ENCODE assay signal across 8 cellular contexts in genomic region chr5:172659909-172660628, GRCh38. TPM values are rescaled to one million over a fixed set of nuclear protein-coding genes. Genes with fewer than 3 reads are reported as not detected.
A peak's percentile ranks its signal among the peaks of the same experiment; 100 is the strongest.
DNase-seq lines count a peak whose midpoint lies in the region; TF ChIP-seq lines count a peak whose summit lies in the region.

No MANE protein-coding gene starts in this region.

- no peak overlapping the region for H3K9ac ChIP-seq in liver (ENCODE audit: low read depth in 1 of 2, low read length in 2 of 2)

- TF ChIP-seq POLR2A in suprapubic skin (IDR thresholded peaks at IDR 0.05) = no peak

- H3K4me1 ChIP-seq in liver (ENCODE audit: control insufficient read depth in 4 of 4, insufficient read depth in 4 of 4, low read length in 3 of 4) = peaks cover 9 to 30% (median 27%) of the 10 kb centered on the region in 4 donors
- H3K4me1 ChIP-seq in suprapubic skin = peaks cover 34% of the 10 kb centered on the region

- TF ChIP-seq CTCF in liver (IDR thresholded peaks at IDR 0.05; ENCODE audit: low read depth, low read length, missing input control) (peak; percentile 6), suprapubic skin (IDR thresholded peaks at IDR 0.05) (no peak)

- H3K9me3 ChIP-seq in liver (ENCODE audit: control insufficient read depth in 4 of 4, low read length in 3 of 4) (peaks cover 0 to 3% (median 0%) of the 10 kb centered on the region in 4 donors), suprapubic skin (no peaks in the 10 kb centered on the region)

- no peaks in the 10 kb centered on the region for H3K27me3 ChIP-seq in liver (ENCODE audit: control insufficient read depth in 4 of 4, insufficient read depth in 4 of 4, low read length in 3 of 4)
- no peaks in the 10 kb centered on the region for H3K27me3 ChIP-seq in suprapubic skin

- 30% methylated on average over 18 of the region's 18 CpGs for WGBS in liver
- WGBS in suprapubic skin = 24% methylated on average over 13 of the region's 18 CpGs

- H3K4me3 ChIP-seq in liver (ENCODE audit: low read depth in 1 of 3, low read length in 3 of 3) = no peak overlapping the region
- H3K4me3 ChIP-seq in suprapubic skin = no peak overlapping the region

- H3K36me3 ChIP-seq in liver (ENCODE audit: control insufficient read depth in 4 of 4, insufficient read depth in 3 of 4, low read depth in 1 of 4, low read length in 3 of 4) (no peaks in the 10 kb centered on the region), suprapubic skin (no peaks in the 10 kb centered on the region)

- DNase-seq in AG20443 (ENCODE audit: low spot score) = peak; percentile 95
- DNase-seq in NCI-H2196 (lab: John Stamatoyannopoulos, UW; ENCODE audit: unreplicated experiment) = peak; percentile 78
- DNase-seq in caudate nucleus (lab: John Stamatoyannopoulos, UW) = peak in 55 of 61 donors; percentile 23 to 84 (median 60)
- no peak for DNase-seq in suprapubic skin (ENCODE audit: low spot score in 2 of 2)
- no peak for DNase-seq in activated CD4-positive, alpha-beta T cell treated with anti-CD3 and anti-CD28 coated beads for 1 hour
- DNase-seq in HK-2 (ENCODE audit: unreplicated experiment) = no peak
- no peak for DNase-seq in activated CD4-positive, alpha-beta T cell treated with anti-CD3 and anti-CD28 coated beads, Interleukin-2, amount 50 U/mL, for 1 hour

- H3K27ac ChIP-seq in caudate nucleus (ENCODE audit: low read depth, low read length) (peak overlapping the region; percentile 89), liver (ENCODE audit: low read depth in 1 of 2, low read length in 2 of 2) (peak overlapping the region; percentile 49 to 57), suprapubic skin (peak overlapping the region; percentile 71)

- peak; percentile 66 for TF ChIP-seq RAD21 in liver (IDR thresholded peaks at IDR 0.05)

- no peak for TF ChIP-seq EP300 in suprapubic skin (IDR thresholded peaks at IDR 0.05)

TF ChIP-seq in liver, 16 proteins besides CTCF, POLR2A, EP300 and RAD21:
- TF ChIP-seq FOXA1 (IDR thresholded peaks at IDR 0.05) (no peak), NR2F2 (IDR thresholded peaks at IDR 0.05) (peak; percentile 94), JUND (IDR thresholded peaks at IDR 0.05) (peak; percentile 51 to 81), TAF1 (conservative IDR thresholded peaks at IDR 0.05) (no peak), HNF4A (conservative IDR thresholded peaks at IDR 0.05) (peak; percentile 95), EGR1 (IDR thresholded peaks at IDR 0.05; ENCODE audit: low read depth in 2 of 2) (no peak), FOXA2 (IDR thresholded peaks at IDR 0.05) (peak; percentile 72), SP1 (IDR thresholded peaks at IDR 0.05) (peak; percentile 96), HNF4G (IDR thresholded peaks at IDR 0.05) (peak; percentile 89), MAX (IDR thresholded peaks at IDR 0.05) (peak; percentile 61), YY1 (IDR thresholded peaks at IDR 0.05) (peak; percentile 65), RXRA (IDR thresholded peaks at IDR 0.05) (peak; percentile 77 to 84), GABPA (IDR thresholded peaks at IDR 0.05 in 1 of 2, conservative IDR thresholded peaks at IDR 0.05 in 1 of 2) (no peak), ATF3 (IDR thresholded peaks at IDR 0.05) (no peak), ZBTB33 (IDR thresholded peaks at IDR 0.05) (peak; percentile 64)
- TF ChIP-seq, protein P1, sequence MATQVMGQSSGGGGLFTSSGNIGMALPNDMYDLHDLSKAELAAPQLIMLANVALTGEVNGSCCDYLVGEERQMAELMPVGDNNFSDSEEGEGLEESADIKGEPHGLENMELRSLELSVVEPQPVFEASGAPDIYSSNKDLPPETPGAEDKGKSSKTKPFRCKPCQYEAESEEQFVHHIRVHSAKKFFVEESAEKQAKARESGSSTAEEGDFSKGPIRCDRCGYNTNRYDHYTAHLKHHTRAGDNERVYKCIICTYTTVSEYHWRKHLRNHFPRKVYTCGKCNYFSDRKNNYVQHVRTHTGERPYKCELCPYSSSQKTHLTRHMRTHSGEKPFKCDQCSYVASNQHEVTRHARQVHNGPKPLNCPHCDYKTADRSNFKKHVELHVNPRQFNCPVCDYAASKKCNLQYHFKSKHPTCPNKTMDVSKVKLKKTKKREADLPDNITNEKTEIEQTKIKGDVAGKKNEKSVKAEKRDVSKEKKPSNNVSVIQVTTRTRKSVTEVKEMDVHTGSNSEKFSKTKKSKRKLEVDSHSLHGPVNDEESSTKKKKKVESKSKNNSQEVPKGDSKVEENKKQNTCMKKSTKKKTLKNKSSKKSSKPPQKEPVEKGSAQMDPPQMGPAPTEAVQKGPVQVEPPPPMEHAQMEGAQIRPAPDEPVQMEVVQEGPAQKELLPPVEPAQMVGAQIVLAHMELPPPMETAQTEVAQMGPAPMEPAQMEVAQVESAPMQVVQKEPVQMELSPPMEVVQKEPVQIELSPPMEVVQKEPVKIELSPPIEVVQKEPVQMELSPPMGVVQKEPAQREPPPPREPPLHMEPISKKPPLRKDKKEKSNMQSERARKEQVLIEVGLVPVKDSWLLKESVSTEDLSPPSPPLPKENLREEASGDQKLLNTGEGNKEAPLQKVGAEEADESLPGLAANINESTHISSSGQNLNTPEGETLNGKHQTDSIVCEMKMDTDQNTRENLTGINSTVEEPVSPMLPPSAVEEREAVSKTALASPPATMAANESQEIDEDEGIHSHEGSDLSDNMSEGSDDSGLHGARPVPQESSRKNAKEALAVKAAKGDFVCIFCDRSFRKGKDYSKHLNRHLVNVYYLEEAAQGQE (IDR thresholded peaks at IDR 0.05) = peak; percentile 77

RNA-seq across cellular contexts. Expression of gene NEURL1B, which starts 19.0 kb away (rescaled TPM):
- total RNA-seq in liver (10 to 100 TPM in 1 of 2 donors, 1 to 10 TPM in 1; 4.8 to 10.0 TPM), suprapubic skin (10 to 100 TPM; 18.5 to 40.9 (median 30.4) TPM)
- 1 to 10 TPM; 1.5 to 6.3 TPM for polyA plus RNA-seq in liver

Comparison
In these comparisons a context has a peak if more than half of its experiments do, and no peak if none do; other contexts are left out.
1. DNase-seq: peak in AG20443 (single experiment), NCI-H2196 (single experiment) and caudate nucleus (55 of 61); none in suprapubic skin (0 of 2), activated CD4-positive, alpha-beta T cell treated with anti-CD3 and anti-CD28 coated beads for 1 hour (single experiment), HK-2 (single experiment) and activated CD4-positive, alpha-beta T cell treated with anti-CD3 and anti-CD28 coated beads, Interleukin-2, amount 50 U/mL, for 1 hour (single experiment).
2. Peak in every context shown above with its lines, with median percentiles within 50 percentile points of each other: H3K27ac ChIP-seq.